Comparison of ENCODE assay signal across 8 cellular contexts in the genomic region with DNA sequence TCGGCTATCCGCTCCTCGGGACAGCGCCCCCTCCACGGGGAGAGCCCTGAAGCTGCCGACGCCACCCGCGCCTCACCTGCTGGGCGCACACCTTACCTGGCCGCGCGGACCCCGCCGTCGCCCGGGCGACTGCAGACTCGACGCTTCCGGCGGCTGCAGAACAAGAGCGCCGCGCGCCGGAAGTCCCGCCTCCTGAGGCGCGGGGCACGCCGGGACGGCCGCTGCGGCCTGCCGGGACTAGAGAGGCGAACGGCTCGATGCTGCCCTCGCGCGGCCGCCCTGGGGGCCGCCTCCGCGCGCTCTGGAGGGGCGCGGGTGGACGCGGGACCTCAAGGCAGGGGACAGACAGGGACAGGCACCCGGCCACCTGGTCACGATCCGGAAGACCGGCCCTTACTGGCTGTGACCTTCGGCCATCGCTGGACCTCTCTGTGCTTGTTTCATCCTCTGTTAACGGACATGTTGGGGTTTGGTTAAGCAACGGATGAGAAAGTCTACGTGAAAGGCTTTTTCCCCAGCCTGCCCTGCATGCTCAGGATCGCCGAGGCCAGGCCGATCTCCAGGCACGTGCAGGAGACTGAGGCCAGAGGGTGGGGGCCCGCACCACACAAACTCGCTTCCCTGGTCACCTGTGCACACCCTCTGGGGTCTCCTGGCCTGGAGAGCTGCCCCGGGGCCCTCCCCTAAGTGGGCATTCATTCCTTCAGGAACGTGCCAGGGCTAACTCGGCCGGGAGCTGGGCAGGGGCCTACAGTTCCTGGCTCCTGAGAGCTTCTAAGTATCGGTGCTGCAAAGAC. TPM values are rescaled to one million over a fixed set of nuclear protein-coding genes. Genes with fewer than 3 reads are reported as not detected.
A peak's percentile ranks its signal among the peaks of the same experiment; 100 is the strongest.
DNase-seq lines count a peak whose midpoint lies in the region; ATAC-seq and TF ChIP-seq lines count a peak whose summit lies in the region.

A gene with protein sequence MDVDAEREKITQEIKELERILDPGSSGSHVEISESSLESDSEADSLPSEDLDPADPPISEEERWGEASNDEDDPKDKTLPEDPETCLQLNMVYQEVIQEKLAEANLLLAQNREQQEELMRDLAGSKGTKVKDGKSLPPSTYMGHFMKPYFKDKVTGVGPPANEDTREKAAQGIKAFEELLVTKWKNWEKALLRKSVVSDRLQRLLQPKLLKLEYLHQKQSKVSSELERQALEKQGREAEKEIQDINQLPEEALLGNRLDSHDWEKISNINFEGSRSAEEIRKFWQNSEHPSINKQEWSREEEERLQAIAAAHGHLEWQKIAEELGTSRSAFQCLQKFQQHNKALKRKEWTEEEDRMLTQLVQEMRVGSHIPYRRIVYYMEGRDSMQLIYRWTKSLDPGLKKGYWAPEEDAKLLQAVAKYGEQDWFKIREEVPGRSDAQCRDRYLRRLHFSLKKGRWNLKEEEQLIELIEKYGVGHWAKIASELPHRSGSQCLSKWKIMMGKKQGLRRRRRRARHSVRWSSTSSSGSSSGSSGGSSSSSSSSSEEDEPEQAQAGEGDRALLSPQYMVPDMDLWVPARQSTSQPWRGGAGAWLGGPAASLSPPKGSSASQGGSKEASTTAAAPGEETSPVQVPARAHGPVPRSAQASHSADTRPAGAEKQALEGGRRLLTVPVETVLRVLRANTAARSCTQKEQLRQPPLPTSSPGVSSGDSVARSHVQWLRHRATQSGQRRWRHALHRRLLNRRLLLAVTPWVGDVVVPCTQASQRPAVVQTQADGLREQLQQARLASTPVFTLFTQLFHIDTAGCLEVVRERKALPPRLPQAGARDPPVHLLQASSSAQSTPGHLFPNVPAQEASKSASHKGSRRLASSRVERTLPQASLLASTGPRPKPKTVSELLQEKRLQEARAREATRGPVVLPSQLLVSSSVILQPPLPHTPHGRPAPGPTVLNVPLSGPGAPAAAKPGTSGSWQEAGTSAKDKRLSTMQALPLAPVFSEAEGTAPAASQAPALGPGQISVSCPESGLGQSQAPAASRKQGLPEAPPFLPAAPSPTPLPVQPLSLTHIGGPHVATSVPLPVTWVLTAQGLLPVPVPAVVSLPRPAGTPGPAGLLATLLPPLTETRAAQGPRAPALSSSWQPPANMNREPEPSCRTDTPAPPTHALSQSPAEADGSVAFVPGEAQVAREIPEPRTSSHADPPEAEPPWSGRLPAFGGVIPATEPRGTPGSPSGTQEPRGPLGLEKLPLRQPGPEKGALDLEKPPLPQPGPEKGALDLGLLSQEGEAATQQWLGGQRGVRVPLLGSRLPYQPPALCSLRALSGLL (N-terminal part only) (minus strand): TSS at position 133 of the 797 bp plus-strand sequence. CDS start 1,742 bp downstream, outside the sequence.

- peaks cover 79% of the 10 kb centered on the region for H3K36me3 Mint-ChIP-seq in activated T-helper 17 cell treated with anti-CD3 and anti-CD28 coated beads, Interleukin-2, amount 50 U/mL, for 72 hours (ENCODE audit: low read depth)
- peaks cover 31% of the 10 kb centered on the region for H3K36me3 Mint-ChIP-seq in nephron (ENCODE audit: low read depth)

- H3K36me3 ChIP-seq in KOPT-K1 (ENCODE audit: insufficient read depth, low read length), result peaks cover 63% of the 10 kb centered on the region

- H3K27ac ChIP-seq in KOPT-K1 (ENCODE audit: low read depth, low read length, poor library complexity, severe bottlenecking) (peak within 1 kb of the TSS; percentile 52), RWPE1 (peak within 1 kb of the TSS; percentile 79)

- H3K4me1 Mint-ChIP-seq in activated T-helper 17 cell treated with anti-CD3 and anti-CD28 coated beads, Interleukin-2, amount 50 U/mL, for 72 hours, result peaks cover 23% of the 10 kb centered on the region
- peaks cover 9% of the 10 kb centered on the region for H3K4me1 Mint-ChIP-seq in nephron

- no peaks in the 10 kb centered on the region for H3K9me3 Mint-ChIP-seq in activated T-helper 17 cell treated with anti-CD3 and anti-CD28 coated beads, Interleukin-2, amount 50 U/mL, for 72 hours
- H3K9me3 Mint-ChIP-seq in nephron, result no peaks in the 10 kb centered on the region

- peak within 1 kb of the TSS; percentile 91 for H3K27ac Mint-ChIP-seq in activated T-helper 17 cell treated with anti-CD3 and anti-CD28 coated beads, Interleukin-2, amount 50 U/mL, for 72 hours
- peak within 1 kb of the TSS in 2 of 3 experiments; percentile 68 to 82 for H3K27ac Mint-ChIP-seq in nephron

- ATAC-seq in GM21576 (IDR thresholded peaks at IDR 0.05; ENCODE audit: unreplicated experiment), result peak; percentile 67
- ATAC-seq in activated T-helper 17 cell treated with anti-CD3 and anti-CD28 coated beads, Interleukin-2, amount 50 U/mL, for 72 hours (replicated peaks), result peak; percentile 66

- peak; percentile 100 for TF ChIP-seq CTCF in RWPE1 (conservative IDR thresholded peaks at IDR 0.05; ENCODE audit: low read depth)
- TF ChIP-seq CTCF in nephron (IDR thresholded peaks at IDR 0.05; ENCODE audit: unreplicated experiment in 3 of 3), result peak; percentile 95 to 97 (median 97)

- POLR2A ChIA-PET in RWPE1 (lab: Yijun Ruan, JAX; ENCODE audit: low non-redundant PET), result no interaction called here

- peak within 1 kb of the TSS; percentile 88 for H3K4me3 Mint-ChIP-seq in activated T-helper 17 cell treated with anti-CD3 and anti-CD28 coated beads, Interleukin-2, amount 50 U/mL, for 72 hours
- peak within 1 kb of the TSS; percentile 86 to 94 (median 88) for H3K4me3 Mint-ChIP-seq in nephron

- CTCF ChIA-PET in RWPE1 (lab: Yijun Ruan, JAX), result interaction anchor here (0.5 to 3.3 kb wide), 13 partner anchors 9 to 329 kb away, joined by 3 to 18 read pairs (median 4); partner anchors contain the start of genes DNLZ, ENTR1 and PMPCA

- DNase-seq in DMS114 treated with DMSO at 0.1 percent for 48 hours (lab: John Stamatoyannopoulos, UW; ENCODE audit: unreplicated experiment) (peak; percentile 63), RWPE1 (ENCODE audit: low spot score) (peak; percentile 95), fibroblast of the conjunctiva (ENCODE audit: low read depth) (peak; percentile 66)
- peak; percentile 83 for DNase-seq in stimulated activated naive CD4-positive, alpha-beta T cell treated with Interleukin-2 at 50 U/mL for 16 hours (lab: John Stamatoyannopoulos, UW)

- no peaks in the 10 kb centered on the region for H3K9me3 ChIP-seq in KOPT-K1 (ENCODE audit: insufficient read depth, low read length, poor library complexity, severe bottlenecking)

- H3K27me3 Mint-ChIP-seq in activated T-helper 17 cell treated with anti-CD3 and anti-CD28 coated beads, Interleukin-2, amount 50 U/mL, for 72 hours, result no peaks in the 10 kb centered on the region
- no peaks in the 10 kb centered on the region for H3K27me3 Mint-ChIP-seq in nephron (ENCODE audit: low read depth)

RNA-seq across cellular contexts. Expression of the gene that starts here (rescaled TPM):
- total RNA-seq in activated T-helper 17 cell treated with anti-CD3 and anti-CD28 coated beads, Interleukin-2, amount 50 U/mL, for 72 hours, result 10 to 100 TPM; 16.3 to 21.9 TPM

Comparison
In these comparisons a context has a peak if more than half of its experiments do, and no peak if none do; other contexts are left out.
1. Peak in every context shown above with its lines: DNase-seq, ATAC-seq and H3K27ac ChIP-seq.